In genomic region chr4:13626492-13627184, GRCh38 we compare ENCODE assay signal across 8 cellular contexts. TPM values are rescaled to one million over a fixed set of nuclear protein-coding genes. Genes with fewer than 3 reads are reported as not detected.
A peak's percentile ranks its signal among the peaks of the same experiment; 100 is the strongest.
DNase-seq lines count a peak whose midpoint lies in the region; ATAC-seq and TF ChIP-seq lines count a peak whose summit lies in the region.

No MANE protein-coding gene starts in this region.

- H3K36me3 ChIP-seq in PC-3 (ENCODE audit: low read depth, low read length) (no peaks in the 10 kb centered on the region), parathyroid adenoma (ENCODE audit: control insufficient read depth, insufficient read depth, low read length) (no peaks in the 10 kb centered on the region)

- TSS peak; percentile 62 for BruUV-seq in PC-3 (replicated peaks; lab: Mats Ljungman, UMichigan)

- no peaks in the 10 kb centered on the region for H3F3A ChIP-seq in PC-3 (ENCODE audit: low read length, unreplicated experiment)

- H3K27me3 ChIP-seq in PC-3 (ENCODE audit: low read length) = no peaks in the 10 kb centered on the region
- no peaks in the 10 kb centered on the region for H3K27me3 ChIP-seq in parathyroid adenoma (ENCODE audit: control insufficient read depth, insufficient read depth, low read length)

- H3K79me2 ChIP-seq in PC-3 (ENCODE audit: low read length) (peaks cover 56% of the 10 kb centered on the region), parathyroid adenoma (peaks cover 28% of the 10 kb centered on the region)

- CTCF ChIA-PET in PC-3 (lab: Charles Lee) = no interaction called here

- H3K4me3 ChIP-seq in PC-3 (ENCODE audit: low read length) = peak overlapping the region; percentile 97
- H3K4me3 ChIP-seq in epithelial cell of esophagus (ENCODE audit: low read length) = peak overlapping the region; percentile 87
- H3K4me3 ChIP-seq in parathyroid adenoma (ENCODE audit: low read depth, low read length) = peak overlapping the region; percentile 85

- H3K9ac ChIP-seq in PC-3 (ENCODE audit: low read length) (peak overlapping the region; percentile 98), parathyroid adenoma (no peak overlapping the region)

- TF ChIP-seq CTCF in PC-3 (conservative IDR thresholded peaks at IDR 0.05; ENCODE audit: low read depth, low read length) (no peak), epithelial cell of esophagus (IDR thresholded peaks at IDR 0.05; ENCODE audit: insufficient read depth, low read depth, low read length, missing control alignments) (no peak), parathyroid adenoma (IDR thresholded peaks at IDR 0.05) (no peak), omental fat pad (IDR thresholded peaks at IDR 0.05) (no peak)

- intact Hi-C loops in PC-3 (cut with micrococcal nuclease) = no loop called here

- peaks cover 6% of the 10 kb centered on the region; the same call in 1 of the 2 replicates for H4K20me1 ChIP-seq in PC-3 (ENCODE audit: low read length)

- no peak overlapping the region for H2AFZ ChIP-seq in PC-3 (ENCODE audit: low read length)
- H2AFZ ChIP-seq in parathyroid adenoma = no peak overlapping the region

- peaks cover 15% of the 10 kb centered on the region for H3K4me1 ChIP-seq in PC-3 (ENCODE audit: insufficient read depth, low read length)
- H3K4me1 ChIP-seq in parathyroid adenoma = peaks cover 2% of the 10 kb centered on the region

- no peaks in the 10 kb centered on the region for H3K9me3 ChIP-seq in PC-3 (ENCODE audit: low read length)
- no peaks in the 10 kb centered on the region for H3K9me3 ChIP-seq in parathyroid adenoma (ENCODE audit: control insufficient read depth, low read length)

- DNase-seq in ELR (ENCODE audit: low read depth) = peak; percentile 5
- no peak for DNase-seq in PC-3
- peak; percentile 50 for DNase-seq in epithelial cell of esophagus (ENCODE audit: low read depth)
- DNase-seq in omental fat pad (ENCODE audit: low spot score) = no peak
- no peak for DNase-seq in NCI-H526 (lab: John Stamatoyannopoulos, UW)

- H3K4me2 ChIP-seq in PC-3 (ENCODE audit: low read length) = peak overlapping the region; percentile 83
- H3K4me2 ChIP-seq in parathyroid adenoma (ENCODE audit: low read length) = peak overlapping the region; percentile 77

- POLR2A ChIA-PET in PC-3 (lab: Charles Lee; ENCODE audit: unreplicated experiment) = no interaction called here

- H3K9me2 ChIP-seq in PC-3 (replicated peaks; ENCODE audit: low read length) = no peaks in the 10 kb centered on the region

- H3K27ac ChIP-seq in PC-3 (ENCODE audit: low read length) = peak overlapping the region; percentile 35
- H3K27ac ChIP-seq in parathyroid adenoma = no peak overlapping the region

- no peak for ATAC-seq in PC-3
- ATAC-seq in GM21381 (IDR thresholded peaks at IDR 0.05; ENCODE audit: unreplicated experiment) = no peak
- no peak for ATAC-seq in omental fat pad (ENCODE audit: low FRiP score)
- ATAC-seq in GM21515 (IDR thresholded peaks at IDR 0.05; ENCODE audit: unreplicated experiment) = no peak

RNA-seq across cellular contexts. Expression of gene BOD1L1, which starts 0.9 kb away (rescaled TPM):
- total RNA-seq in PC-3 (2014; rRNA removed) = 22.0 and 27.2 TPM in 2 replicates
- 10 to 100 TPM; 34.2 to 65.9 (median 36.7) TPM for total RNA-seq in omental fat pad

Comparison
In these comparisons a context has a peak if more than half of its experiments do, and no peak if none do; other contexts are left out.
1. DNase-seq: peak in ELR (single experiment) and epithelial cell of esophagus (single experiment); none in PC-3 (single experiment), omental fat pad (single experiment) and NCI-H526 (0 of 2).
2. Peak in every context shown above with its lines, with median percentiles within 50 percentile points of each other: H3K4me3 ChIP-seq.